In genomic region chr3:63937661-63938651, GRCh38 we compare ENCODE assay signal across 9 cellular contexts. TPM values are rescaled to one million over a fixed set of nuclear protein-coding genes. Genes with fewer than 3 reads are reported as not detected.
A peak's percentile ranks its signal among the peaks of the same experiment; 100 is the strongest.
DNase-seq lines count a peak whose midpoint lies in the region; ATAC-seq, FAIRE-seq and TF ChIP-seq lines count a peak whose summit lies in the region.
"Had no signal": no experiment of that assay in that cellular context is flagged by ENCODE, and none has a peak within 500 bp of the region (broad histone marks: within the 10 kb centered on the region; RNA-seq: fewer than 3 reads in every experiment).

No MANE protein-coding gene starts in this region.

- H3K9ac ChIP-seq in HepG2 (ENCODE audit: insufficient read depth, low read depth, low read length) = no peak overlapping the region

- ATAC-seq in GM18870 (IDR thresholded peaks at IDR 0.05; ENCODE audit: unreplicated experiment) (peak; percentile 63), HG02678 (IDR thresholded peaks at IDR 0.05; ENCODE audit: unreplicated experiment) (peak; percentile 63), HepG2 (no peak; the same call in 2 of the 3 replicates)

- in situ Hi-C loops in HepG2 (cut with HindIII; ENCODE audit: extremely low pct_ligation_motif_present, low pct_unique_long_range_greater_than_20kb) = no loop called here

- H2AFZ ChIP-seq in HepG2 (ENCODE audit: low read length) = no peak overlapping the region

- no peak for TF ChIP-seq CTCF in HepG2 (CRISPR knock-in tag; IDR thresholded peaks at IDR 0.05)

- H3K4me1 ChIP-seq in HepG2 (ENCODE audit: insufficient read depth, low read length) (peaks cover 29% of the 10 kb centered on the region), SJCRH30 (no peaks in the 10 kb centered on the region)

- H3K27ac ChIP-seq in HepG2 (ENCODE audit: extremely low read length, insufficient read depth, low read length) (no peak overlapping the region), SJCRH30 (no peak overlapping the region)

- no peak overlapping the region for H3K4me2 ChIP-seq in HepG2 (ENCODE audit: low read depth, low read length)

- DNase-seq in NCI-H82 treated with DMSO at 0.1 percent for 48 hours (lab: John Stamatoyannopoulos, UW; ENCODE audit: unreplicated experiment) = peak; percentile 74
- DNase-seq in HepG2 (ENCODE audit: low spot score) = peak; percentile 15
- DNase-seq in SJCRH30 = no peak
- no peak for DNase-seq in central memory CD4-positive, alpha-beta T cell
- no peak for DNase-seq in GDM1 (lab: John Stamatoyannopoulos, UW)
- DNase-seq in SHP77 treated with DMSO at 0.1 percent for 48 hours (lab: John Stamatoyannopoulos, UW) = no peak

- H3K27me3 ChIP-seq in HepG2 (ENCODE audit: control insufficient read depth in 1 of 2, insufficient read depth in 2 of 2, low read length in 2 of 2) (no peaks in the 10 kb centered on the region), SJCRH30 (no peaks in the 10 kb centered on the region)

- no peak for TF ChIP-seq EP300 in HepG2 (IDR thresholded peaks at IDR 0.05; ENCODE audit: low read depth in 2 of 2, low read length in 2 of 2)
- no peak for TF ChIP-seq EP300 in HepG2 (CRISPR knock-in tag; IDR thresholded peaks at IDR 0.05; ENCODE audit: borderline replicate concordance)

- intact Hi-C loops in HepG2 (cut with micrococcal nuclease; ENCODE audit: unreplicated experiment) = no loop called here

- peaks cover 41% of the 10 kb centered on the region for H3K79me2 ChIP-seq in HepG2 (ENCODE audit: insufficient read depth, low read length)

- no peak overlapping the region for H3K4me3 ChIP-seq in HepG2 (replicated peaks in 1 of 3; ENCODE audit: insufficient read depth in 1 of 3, low read depth in 2 of 3, low read length in 3 of 3)
- H3K4me3 ChIP-seq in SJCRH30 = no peak overlapping the region

- peaks cover 0 to 7% of the 10 kb centered on the region in 2 experiments; a peak in 2 of 5 replicates for H3K36me3 ChIP-seq in HepG2 (replicated peaks in 1 of 2; ENCODE audit: control insufficient read depth in 1 of 2, insufficient read depth in 2 of 2, low read length in 2 of 2)
- no peaks in the 10 kb centered on the region; the same call in 1 of the 2 replicates for H3K36me3 ChIP-seq in SJCRH30

- peaks cover 24% of the 10 kb centered on the region for H4K20me1 ChIP-seq in HepG2 (ENCODE audit: insufficient read depth, low read length)

- no TSS peak for BruUV-seq in HepG2 (replicated peaks; lab: Mats Ljungman, UMichigan)

- no peak for TF ChIP-seq RAD21 in HepG2 (CRISPR knock-in tag; IDR thresholded peaks at IDR 0.05)

- POLR2A ChIA-PET in HepG2 (lab: Yijun Ruan, JAX) = no interaction called here

- WGBS in HepG2 (ENCODE audit: low lambda C conversion rate) = 56% methylated on average over 6 of the region's 6 CpGs

- no peak for TF ChIP-seq POLR2A in HepG2 (IDR thresholded peaks at IDR 0.05; ENCODE audit: insufficient read depth in 1 of 2, low read depth in 2 of 2, low read length in 2 of 2)

- H3K9me3 ChIP-seq in HepG2 (ENCODE audit: low read length) (no peaks in the 10 kb centered on the region), SJCRH30 (replicated peaks) (no peaks in the 10 kb centered on the region)

- FAIRE-seq in HepG2 (lab: Jason Lieb, UNC) = peak; percentile 40

- CTCF ChIA-PET in HepG2 (lab: Yijun Ruan, JAX; ENCODE audit: low intra/inter-chr PET ratio, low total read pairs) = no interaction called here

TF ChIP-seq in HepG2, 621 proteins besides CTCF, POLR2A, EP300 and RAD21:
- no peak for TF ChIP-seq ZNF672 (CRISPR knock-in tag; IDR thresholded peaks at IDR 0.05)
- TF ChIP-seq ZBTB8A (CRISPR knock-in tag; IDR thresholded peaks at IDR 0.05; ENCODE audit: borderline replicate concordance, low read depth) = no peak
- peak; percentile 80 for TF ChIP-seq CEBPB (IDR thresholded peaks at IDR 0.05; ENCODE audit: borderline replicate concordance, low read depth, low read length)
- no peak for TF ChIP-seq TOPORS (CRISPR knock-in tag; IDR thresholded peaks at IDR 0.05)
- no peak for TF ChIP-seq ZNF598 (CRISPR knock-in tag; IDR thresholded peaks at IDR 0.05; ENCODE audit: borderline replicate concordance)
- TF ChIP-seq HIVEP1 (CRISPR knock-in tag; IDR thresholded peaks at IDR 0.05) = no peak
- no peak for TF ChIP-seq CCAR2 (optimal IDR thresholded peaks at IDR 0.05; ENCODE audit: low read depth, low read length)
- TF ChIP-seq CREB1 (IDR thresholded peaks at IDR 0.05) = no peak
- TF ChIP-seq CREB1 (CRISPR knock-in tag; IDR thresholded peaks at IDR 0.05) = peak; percentile 35
- TF ChIP-seq BORCS8-MEF2B (CRISPR knock-in tag; IDR thresholded peaks at IDR 0.05) = no peak
- no peak for TF ChIP-seq KAT2B (IDR thresholded peaks at IDR 0.05; ENCODE audit: borderline replicate concordance, low read depth, low read length)
- no peak for TF ChIP-seq ZNF790 (CRISPR knock-in tag; IDR thresholded peaks at IDR 0.05; ENCODE audit: borderline replicate concordance)
- TF ChIP-seq GMEB2 (CRISPR knock-in tag; IDR thresholded peaks at IDR 0.05; ENCODE audit: low read depth) = no peak
- peak; percentile 38; the same call in 1 of the 2 replicates for TF ChIP-seq TFAP4 (IDR thresholded peaks at IDR 0.05; ENCODE audit: borderline replicate concordance, low read depth)
- TF ChIP-seq CREM (IDR thresholded peaks at IDR 0.05) = 0 out of 2 replicates have a peak, but pooled peaks have one; percentile 8
- no peak for TF ChIP-seq CREM (CRISPR knock-in tag; IDR thresholded peaks at IDR 0.05)
- peak; percentile 17; the same call in 1 of the 2 replicates for TF ChIP-seq NR2F6 (IDR thresholded peaks at IDR 0.05)
- TF ChIP-seq NR2F6 (CRISPR knock-in tag; IDR thresholded peaks at IDR 0.05) = no peak
- peak; percentile 67 for TF ChIP-seq CEBPG (CRISPR knock-in tag; IDR thresholded peaks at IDR 0.05)
- TF ChIP-seq ZNF251 (CRISPR knock-in tag; IDR thresholded peaks at IDR 0.05) = no peak

RNA-seq across cellular contexts. Expression of gene SCAANT1, which starts 25.8 kb away (rescaled TPM):
- total RNA-seq in HepG2 (2016; rRNA removed; fragmentation: Illumina TruSeq; extraction: Trizol) = not detected in 2 replicates
- 3.1 TPM in 1 of 2 replicates, not detected in the other for total RNA-seq in HepG2 (2016; cell fraction: cytosol; rRNA removed; fragmentation: Illumina TruSeq; extraction: Trizol; ENCODE audit: low read depth)
- 1.8 TPM in 1 of 2 replicates, not detected in the other for total RNA-seq in HepG2 (2016; cell fraction: insoluble cytoplasmic fraction; rRNA removed; fragmentation: Illumina TruSeq; extraction: Trizol)
- not detected in 2 replicates for total RNA-seq in HepG2 (2016; cell fraction: membrane; rRNA removed; fragmentation: Illumina TruSeq; extraction: Trizol)
- 3.8 TPM in 1 of 2 replicates, not detected in the other for total RNA-seq in HepG2 (2016; cell fraction: nucleus; rRNA removed; fragmentation: Illumina TruSeq; extraction: Trizol)
- not detected in 2 replicates for polyA plus RNA-seq in HepG2 (2011; rRNA removed)
- not detected in 2 replicates for polyA plus RNA-seq in HepG2 (2011; cell fraction: cytosol; rRNA removed)
- polyA plus RNA-seq in HepG2 (2011; cell fraction: nucleus; rRNA removed) = not detected in 2 replicates
- 2.0 TPM in 1 of 2 replicates, not detected in the other for polyA plus RNA-seq in HepG2 (2012)
- 1.5 TPM in 2 replicates for polyA plus RNA-seq in HepG2 (2016; cell fraction: cytosol; fragmentation: Illumina TruSeq; extraction: Trizol; ENCODE audit: low read depth)
- polyA plus RNA-seq in HepG2 (2016; cell fraction: insoluble cytoplasmic fraction; fragmentation: Illumina TruSeq; extraction: Trizol; ENCODE audit: low read depth) = not detected in 2 replicates
- polyA plus RNA-seq in HepG2 (2016; cell fraction: membrane; fragmentation: Illumina TruSeq; extraction: Trizol; ENCODE audit: low read depth) = 1.5 TPM in 1 of 2 replicates, not detected in the other
- not detected in 2 replicates for polyA plus RNA-seq in HepG2 (2016; cell fraction: nucleus; fragmentation: Illumina TruSeq; extraction: Trizol; ENCODE audit: insufficient read depth, low read depth)
- polyA minus RNA-seq in HepG2 (2011; rRNA and poly(A)+ RNA removed; ENCODE audit: low replicate concordance) = not detected in 2 replicates
- polyA minus RNA-seq in HepG2 (2011; cell fraction: cytosol; rRNA and poly(A)+ RNA removed) = not detected in 2 replicates
- 4.4 and 7.8 TPM in 2 replicates for polyA minus RNA-seq in HepG2 (2011; cell fraction: nucleus; rRNA and poly(A)+ RNA removed)
- total RNA-seq in SJCRH30 (2014; rRNA removed; shearing (Covaris generic)) = not detected in 2 replicates
- total RNA-seq: epithelial cell of proximal tubule had no signal

Comparison
In these comparisons a context has a peak if more than half of its experiments do, and no peak if none do; other contexts are left out.
1. DNase-seq: peak in NCI-H82 treated with DMSO at 0.1 percent for 48 hours (single experiment) and HepG2 (single experiment); none in SJCRH30 (0 of 2), central memory CD4-positive, alpha-beta T cell (single experiment), GDM1 (single experiment) and SHP77 treated with DMSO at 0.1 percent for 48 hours (single experiment).